Comparison of ENCODE assay signal across 20 cellular contexts in genomic region chr6:6461138-6461537, GRCh38.
DNase-seq lines count a peak whose midpoint lies in the region; TF ChIP-seq lines count a peak whose summit lies in the region.
"Had no signal": no experiment of that assay in that cellular context is flagged by ENCODE, and none has a peak within 500 bp of the region (broad histone marks: within the 10 kb centered on the region; RNA-seq: fewer than 3 reads in every experiment).

No MANE protein-coding gene starts in this region.

- intact Hi-C loops in OCI-LY7 (cut with micrococcal nuclease; ENCODE audit: unreplicated experiment), result no loop called here

- H3K4me3 Mint-ChIP-seq in chondrocyte (ENCODE audit: unreplicated experiment), result no peak overlapping the region
- no peak overlapping the region for H3K4me3 Mint-ChIP-seq in type B pancreatic cell
- H3K4me3 Mint-ChIP-seq: HFFc6, T-cell had no signal

- no peaks in the 10 kb centered on the region for H3K79me2 ChIP-seq in GM23248 (ENCODE audit: insufficient read depth)
- no peaks in the 10 kb centered on the region for H3K79me2 ChIP-seq in OCI-LY7 (ENCODE audit: insufficient read depth, low read depth, low read length)

- H3K27ac ChIP-seq in GM23248, result no peak overlapping the region
- H3K27ac ChIP-seq in OCI-LY7 (ENCODE audit: low read depth, low read length, poor library complexity, severe bottlenecking), result peak overlapping the region; percentile 13

- H2AFZ ChIP-seq in GM23248 (no peak overlapping the region), OCI-LY7 (ENCODE audit: low read length) (peak overlapping the region; percentile 42; the same call in 1 of the 2 replicates)

- TF ChIP-seq CTCF in AG10803 (conservative IDR thresholded peaks at IDR 0.05; ENCODE audit: low read length) (no peak), OCI-LY7 (conservative IDR thresholded peaks at IDR 0.05; ENCODE audit: low read length) (no peak), chondrocyte (IDR thresholded peaks at IDR 0.05) (no peak), type B pancreatic cell (conservative IDR thresholded peaks at IDR 0.05) (no peak)

- POLR2A ChIA-PET in OCI-LY7 (lab: Charles Lee), result interaction anchor here (1.1 kb wide), 1 partner anchor 15 kb away, joined by 4 read pairs; no protein-coding TSS in a partner anchor

- no peaks in the 10 kb centered on the region for H4K20me1 ChIP-seq in GM23248 (ENCODE audit: insufficient read depth)
- no peaks in the 10 kb centered on the region for H4K20me1 ChIP-seq in OCI-LY7 (ENCODE audit: insufficient read depth, low read length)

- 22 to 29% methylated on average over 4 of the region's 4 CpGs for WGBS in GM23248 (ENCODE audit: low coverage in 1 of 2, low lambda C conversion rate in 2 of 2, missing lambda C conversion rate in 2 of 2), 2 experiments

- H3K4me2 ChIP-seq in GM23248 (ENCODE audit: unreplicated experiment) (no peak overlapping the region), OCI-LY7 (ENCODE audit: low read length) (peak overlapping the region; percentile 60)
- H3K4me2 ChIP-seq: SK-N-SH had no signal

- H3K4me1 ChIP-seq in GM23248 (ENCODE audit: insufficient read depth), result no peaks in the 10 kb centered on the region
- H3K4me1 ChIP-seq in OCI-LY7 (ENCODE audit: insufficient read depth, low read length, poor library complexity, severe bottlenecking), result peaks cover 18% of the 10 kb centered on the region

- in situ Hi-C loops in GM23248 (cut with MboI), result no loop called here

- H3K4me3 ChIP-seq in AG10803 (ENCODE audit: low read length), result no peak overlapping the region
- H3K4me3 ChIP-seq in GM23248, result no peak overlapping the region
- peak overlapping the region; percentile 25 for H3K4me3 ChIP-seq in OCI-LY7 (ENCODE audit: low read depth, low read length, poor library complexity, severe bottlenecking)

- no peaks in the 10 kb centered on the region for H3K9me2 ChIP-seq in GM23248 (ENCODE audit: insufficient read depth)
- H3K9me2 ChIP-seq in OCI-LY7 (ENCODE audit: insufficient read depth, low read length), result no peaks in the 10 kb centered on the region
- H3K9me2 ChIP-seq: SK-N-SH had no signal

- H3K4me1 Mint-ChIP-seq in chondrocyte (ENCODE audit: low read depth) (peaks cover 53% of the 10 kb centered on the region), type B pancreatic cell (ENCODE audit: unreplicated experiment) (no peaks in the 10 kb centered on the region)
- H3K4me1 Mint-ChIP-seq: T-cell had no signal

- peaks cover 2% of the 10 kb centered on the region for H3K27me3 Mint-ChIP-seq in chondrocyte (ENCODE audit: low read depth)
- peaks cover 43% of the 10 kb centered on the region for H3K27me3 Mint-ChIP-seq in type B pancreatic cell

- H3K36me3 Mint-ChIP-seq in chondrocyte (ENCODE audit: low read depth), result peaks cover 2% of the 10 kb centered on the region
- H3K36me3 Mint-ChIP-seq in type B pancreatic cell, result no peaks in the 10 kb centered on the region
- H3K36me3 Mint-ChIP-seq: T-cell had no signal

- no peaks in the 10 kb centered on the region for H3K9me3 ChIP-seq in GM23248 (ENCODE audit: low read depth)
- 0 out of 2 replicates have a peak, but pooled peaks cover 4% of the 10 kb centered on the region for H3K9me3 ChIP-seq in OCI-LY7 (ENCODE audit: low read length)
- H3K9me3 ChIP-seq: SK-N-SH had no signal

- peaks cover 12% of the 10 kb centered on the region for H3K9me3 Mint-ChIP-seq in chondrocyte (ENCODE audit: low read depth)
- no peaks in the 10 kb centered on the region for H3K9me3 Mint-ChIP-seq in type B pancreatic cell

- H3K27ac Mint-ChIP-seq in chondrocyte (ENCODE audit: unreplicated experiment) (peak overlapping the region; percentile 80), type B pancreatic cell (no peak overlapping the region)
- H3K27ac Mint-ChIP-seq: HFFc6, T-cell had no signal

- no TSS peak for BruUV-seq in OCI-LY7 (replicated peaks; lab: Mats Ljungman, UMichigan)

- H3K36me3 ChIP-seq in GM23248 (ENCODE audit: low read depth) (no peaks in the 10 kb centered on the region), OCI-LY7 (ENCODE audit: insufficient read depth, low read length) (no peaks in the 10 kb centered on the region; the same call in 1 of the 2 replicates)

- CTCF ChIA-PET in OCI-LY7 (lab: Charles Lee; ENCODE audit: unreplicated experiment), result no interaction called here

- no peaks in the 10 kb centered on the region for H3F3A ChIP-seq in GM23248 (ENCODE audit: insufficient read depth)

- H3K27me3 ChIP-seq in GM23248 (replicated peaks; ENCODE audit: insufficient read depth), result no peaks in the 10 kb centered on the region

- DNase-seq in AG10803 (ENCODE audit: low read depth) (peak; percentile 9), GM23248 (peak; percentile 12), OCI-LY7 (ENCODE audit: low spot score) (peak; percentile 53), chondrocyte (ENCODE audit: low spot score) (no peak), NCI-H2196 treated with DMSO at 0.1 percent for 48 hours (lab: John Stamatoyannopoulos, UW; ENCODE audit: unreplicated experiment) (no peak), NCI-H748 treated with DMSO at 0.1 percent for 48 hours (lab: John Stamatoyannopoulos, UW) (no peak), type B pancreatic cell (ENCODE audit: extremely low spot score, unreplicated experiment) (no peak), NCI-H446 treated with DMSO at 0.1 percent for 48 hours (lab: John Stamatoyannopoulos, UW) (no peak)
- DNase-seq: 8988T, H7, HFFc6, Karpas-422, NCI-H1105 treated with DMSO at 0.1 percent for 48 hours, NCI-H1694, NCI-H2107, NCI-H2227 treated with DMSO at 0.1 percent for 48 hours, NCI-H526 treated with DMSO at 0.1 percent for 48 hours, SHP77, SK-N-SH, T-cell had no signal

- no peak overlapping the region for H3K9ac ChIP-seq in GM23248
- H3K9ac ChIP-seq: SK-N-SH had no signal

Comparison
In these comparisons a context has a peak if more than half of its experiments do, and no peak if none do; other contexts are left out.
1. DNase-seq: peak in AG10803 (single experiment), GM23248 (single experiment) and OCI-LY7 (single experiment); none in chondrocyte (single experiment), NCI-H2196 treated with DMSO at 0.1 percent for 48 hours (single experiment), NCI-H748 treated with DMSO at 0.1 percent for 48 hours (single experiment), type B pancreatic cell (single experiment) and NCI-H446 treated with DMSO at 0.1 percent for 48 hours (single experiment).